ENCODE assay signal across 11 cellular contexts in the genomic region with DNA sequence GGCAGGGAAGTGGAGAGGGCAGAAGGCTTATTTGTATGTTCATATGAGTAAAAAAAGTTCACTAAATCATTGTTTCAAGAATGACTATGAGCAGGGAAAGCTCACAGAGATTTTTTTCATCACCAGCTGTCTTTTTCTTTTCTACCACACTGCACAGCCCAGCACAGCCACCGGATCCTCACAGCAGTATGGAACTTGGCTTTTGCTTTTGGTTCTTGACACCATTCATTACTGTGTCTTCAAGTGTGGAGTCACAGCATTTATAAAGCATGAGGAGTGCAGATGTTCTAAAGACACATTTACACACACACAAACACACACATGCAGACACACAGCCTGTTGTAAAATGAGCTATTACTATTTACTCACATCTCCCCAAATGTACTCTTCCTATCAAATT.
DNase-seq lines count a peak whose midpoint lies in the region; ATAC-seq lines count a peak whose summit lies in the region.
"Had no signal": no experiment of that assay in that cellular context is flagged by ENCODE, and none has a peak within 500 bp of the region (broad histone marks: within the 10 kb centered on the region; RNA-seq: fewer than 3 reads in every experiment).

No MANE protein-coding gene starts in this region.

- peak; percentile 63 to 80 for ATAC-seq in activated T-cell treated with anti-CD3 and anti-CD28 coated beads, Interleukin-2, amount 50 U/mL, for 72 hours (replicated peaks in 1 of 2)
- peak; percentile 66 for ATAC-seq in HG03064 (IDR thresholded peaks at IDR 0.05; ENCODE audit: low read depth, unreplicated experiment)
- ATAC-seq in activated naive CD8-positive, alpha-beta T cell treated with anti-CD3 and anti-CD28 coated beads, Interleukin-2, amount 50 U/mL, for 24 hours, result peak; percentile 38
- peak; percentile 55 for ATAC-seq in stimulated activated naive CD8-positive, alpha-beta T cell treated with anti-CD3 and anti-CD28 coated beads, Interleukin-15, Interleukin-2, amounts not matched to agents 100 U/mL and 50 U/mL, for 24 hours

- no peaks in the 10 kb centered on the region for H3K9me3 Mint-ChIP-seq in activated T-cell treated with anti-CD3 and anti-CD28 coated beads, Interleukin-2, amount 50 U/mL, for 72 hours
- H3K9me3 Mint-ChIP-seq in activated naive CD8-positive, alpha-beta T cell treated with anti-CD3 and anti-CD28 coated beads, Interleukin-2, amount 50 U/mL, for 24 hours, result no peaks in the 10 kb centered on the region
- H3K9me3 Mint-ChIP-seq: mesothelial cell of epicardium had no signal

- no peaks in the 10 kb centered on the region for H3K36me3 Mint-ChIP-seq in activated T-cell treated with anti-CD3 and anti-CD28 coated beads, Interleukin-2, amount 50 U/mL, for 72 hours (ENCODE audit: insufficient read depth in 2 of 2)
- no peaks in the 10 kb centered on the region for H3K36me3 Mint-ChIP-seq in activated naive CD8-positive, alpha-beta T cell treated with anti-CD3 and anti-CD28 coated beads, Interleukin-2, amount 50 U/mL, for 24 hours (ENCODE audit: low read depth)
- H3K36me3 Mint-ChIP-seq: mesothelial cell of epicardium had no signal

- H3K4me3 Mint-ChIP-seq in activated T-cell treated with anti-CD3 and anti-CD28 coated beads, Interleukin-2, amount 50 U/mL, for 72 hours, result peak overlapping the region in 1 of 2 donors; percentile 33
- H3K4me3 Mint-ChIP-seq in activated naive CD8-positive, alpha-beta T cell treated with anti-CD3 and anti-CD28 coated beads, Interleukin-2, amount 50 U/mL, for 24 hours, result no peak overlapping the region
- H3K4me3 Mint-ChIP-seq: mesothelial cell of epicardium had no signal

- no peak for DNase-seq in activated T-cell treated with anti-CD3 and anti-CD28 coated beads, Interleukin-2, amount 50 U/mL, for 72 hours
- DNase-seq in activated T-cell treated with anti-CD3 and anti-CD28 coated beads, Interleukin-2, amount 50 U/mL, for 1 hour, result no peak
- no peak for DNase-seq in activated naive CD8-positive, alpha-beta T cell treated with anti-CD3 and anti-CD28 coated beads, Interleukin-2, amount 50 U/mL, for 24 hours
- no peak for DNase-seq in stimulated activated naive CD8-positive, alpha-beta T cell treated with anti-CD3 and anti-CD28 coated beads, Interleukin-15, Interleukin-2, amounts not matched to agents 100 U/mL and 50 U/mL, for 24 hours
- DNase-seq in midbrain (lab: John Stamatoyannopoulos, UW) (no peak), NCI-H510A (lab: John Stamatoyannopoulos, UW) (no peak)
- DNase-seq in stimulated activated CD4-positive, alpha-beta T cell treated with anti-CD3 and anti-CD28 coated beads, Interleukin-15, amount 100 ng/mL, for 24 hours, result no peak
- DNase-seq: activated CD8-positive, alpha-beta memory T cell treated with anti-CD3 and anti-CD28 coated beads, Interleukin-2, amount 50 U/mL, for 4 hours; NCI-H2227 treated with DMSO at 0.1 percent for 48 hours had no signal

- H3K27me3 Mint-ChIP-seq in activated T-cell treated with anti-CD3 and anti-CD28 coated beads, Interleukin-2, amount 50 U/mL, for 72 hours (ENCODE audit: low read depth), result no peaks in the 10 kb centered on the region
- H3K27me3 Mint-ChIP-seq in activated naive CD8-positive, alpha-beta T cell treated with anti-CD3 and anti-CD28 coated beads, Interleukin-2, amount 50 U/mL, for 24 hours, result no peaks in the 10 kb centered on the region

- H3K27ac Mint-ChIP-seq in activated T-cell treated with anti-CD3 and anti-CD28 coated beads, Interleukin-2, amount 50 U/mL, for 72 hours, result peak overlapping the region; percentile 83
- H3K27ac Mint-ChIP-seq in activated naive CD8-positive, alpha-beta T cell treated with anti-CD3 and anti-CD28 coated beads, Interleukin-2, amount 50 U/mL, for 24 hours, result no peak overlapping the region
- H3K27ac Mint-ChIP-seq: mesothelial cell of epicardium had no signal

- peaks cover 42% of the 10 kb centered on the region for H3K4me1 Mint-ChIP-seq in activated T-cell treated with anti-CD3 and anti-CD28 coated beads, Interleukin-2, amount 50 U/mL, for 72 hours (ENCODE audit: low read depth)
- peaks cover 51% of the 10 kb centered on the region for H3K4me1 Mint-ChIP-seq in activated naive CD8-positive, alpha-beta T cell treated with anti-CD3 and anti-CD28 coated beads, Interleukin-2, amount 50 U/mL, for 24 hours
